9 cellular contexts compared by ENCODE assay signal in genomic region chr19:12885749-12886706, GRCh38. TPM values are rescaled to one million over a fixed set of nuclear protein-coding genes. Genes with fewer than 3 reads are reported as not detected.
DNase-seq lines count a peak whose midpoint lies in the region; ATAC-seq and TF ChIP-seq lines count a peak whose summit lies in the region.
"Had no signal": no experiment of that assay in that cellular context is flagged by ENCODE, and none has a peak within 500 bp of the region (broad histone marks: within the 10 kb centered on the region; RNA-seq: fewer than 3 reads in every experiment).

No MANE protein-coding gene starts in this region.

- H3K4me3 Mint-ChIP-seq in activated T-cell treated with anti-CD3 and anti-CD28 coated beads, Interleukin-2, amount 50 U/mL, for 24 hours, result peak overlapping the region; percentile 52
- H3K4me3 Mint-ChIP-seq in activated T-helper 1 cell treated with anti-CD3 and anti-CD28 coated beads, Interleukin-12 subunit alpha, Interleukin-12 subunit beta, Interleukin-2, Interleukin-4 antibody, amounts not matched to agents 30 ng/mL and 10 ng/mL and 1 ng/mL, durations not matched to agents 14 hours and 24 hours and 36 hours, result peak overlapping the region; percentile 69
- H3K4me3 Mint-ChIP-seq in immature natural killer cell, result peak overlapping the region; percentile 61 to 80 (median 65)

- TF ChIP-seq CTCF in tibial artery (IDR thresholded peaks at IDR 0.05), result no peak

- no peaks in the 10 kb centered on the region for H3K27me3 Mint-ChIP-seq in activated T-cell treated with anti-CD3 and anti-CD28 coated beads, Interleukin-2, amount 50 U/mL, for 24 hours
- no peaks in the 10 kb centered on the region for H3K27me3 Mint-ChIP-seq in activated T-helper 1 cell treated with anti-CD3 and anti-CD28 coated beads, Interleukin-12 subunit alpha, Interleukin-12 subunit beta, Interleukin-2, Interleukin-4 antibody, amounts not matched to agents 30 ng/mL and 10 ng/mL and 1 ng/mL, durations not matched to agents 14 hours and 24 hours and 36 hours (ENCODE audit: insufficient read depth)
- peaks cover 7 to 13% (median 8%) of the 10 kb centered on the region in 3 donors for H3K27me3 Mint-ChIP-seq in immature natural killer cell (ENCODE audit: low read depth in 3 of 3)

- intact Hi-C loops in activated T-helper 1 cell treated with anti-CD3 and anti-CD28 coated beads, Interleukin-12 subunit alpha, Interleukin-12 subunit beta, Interleukin-2, Interleukin-4 antibody, amounts not matched to agents 30 ng/mL and 10 ng/mL and 1 ng/mL, durations not matched to agents 14 hours and 24 hours and 36 hours (cut with micrococcal nuclease), result loop anchor here (1.0 kb wide), 2 partner anchors 52 to 79 kb away; partner anchors contain the start of gene CALR
- intact Hi-C loops in tibial artery (cut with DNase I; ENCODE audit: low total_unique reads), result loop anchor here (5.0 to 10.0 kb wide), 2 partner anchors 59 to 81 kb away; partner anchors contain the start of genes DAND5 and RAD23A

- no peak overlapping the region for H3K27ac Mint-ChIP-seq in activated T-cell treated with anti-CD3 and anti-CD28 coated beads, Interleukin-2, amount 50 U/mL, for 24 hours
- peak overlapping the region; percentile 36 for H3K27ac Mint-ChIP-seq in activated T-helper 1 cell treated with anti-CD3 and anti-CD28 coated beads, Interleukin-12 subunit alpha, Interleukin-12 subunit beta, Interleukin-2, Interleukin-4 antibody, amounts not matched to agents 30 ng/mL and 10 ng/mL and 1 ng/mL, durations not matched to agents 14 hours and 24 hours and 36 hours
- H3K27ac Mint-ChIP-seq in immature natural killer cell, result peak overlapping the region in 1 of 6 donors; percentile 74

- H3K4me1 Mint-ChIP-seq in activated T-cell treated with anti-CD3 and anti-CD28 coated beads, Interleukin-2, amount 50 U/mL, for 24 hours (ENCODE audit: low read depth), result peaks cover 32% of the 10 kb centered on the region
- peaks cover 15% of the 10 kb centered on the region for H3K4me1 Mint-ChIP-seq in activated T-helper 1 cell treated with anti-CD3 and anti-CD28 coated beads, Interleukin-12 subunit alpha, Interleukin-12 subunit beta, Interleukin-2, Interleukin-4 antibody, amounts not matched to agents 30 ng/mL and 10 ng/mL and 1 ng/mL, durations not matched to agents 14 hours and 24 hours and 36 hours (ENCODE audit: low read depth)
- peaks cover 38% of the 10 kb centered on the region in 2 donors for H3K4me1 Mint-ChIP-seq in immature natural killer cell

- no peak for ATAC-seq in GM19324 (IDR thresholded peaks at IDR 0.05; ENCODE audit: low FRiP score, unreplicated experiment)

- DNase-seq in activated T-cell treated with anti-CD3 and anti-CD28 coated beads, Interleukin-2, amount 50 U/mL, for 24 hours, result no peak
- no peak for DNase-seq in activated T-cell treated with anti-CD3 and anti-CD28 coated beads, Interleukin-2, amount 50 U/mL, for 48 hours
- no peak for DNase-seq in activated T-helper 1 cell treated with anti-CD3 and anti-CD28 coated beads, Interleukin-12 subunit alpha, Interleukin-12 subunit beta, Interleukin-2, Interleukin-4 antibody, amounts not matched to agents 30 ng/mL and 10 ng/mL and 1 ng/mL, durations not matched to agents 14 hours and 24 hours and 36 hours (ENCODE audit: low spot score)
- DNase-seq in immature natural killer cell, result no peak
- no peak for DNase-seq in tibial artery
- DNase-seq in HK-2 (ENCODE audit: unreplicated experiment), result no peak
- no peak for DNase-seq in inferior parietal cortex (ENCODE audit: extremely low spot score)

- peaks cover 2% of the 10 kb centered on the region for H3K9me3 Mint-ChIP-seq in activated T-cell treated with anti-CD3 and anti-CD28 coated beads, Interleukin-2, amount 50 U/mL, for 24 hours
- no peaks in the 10 kb centered on the region for H3K9me3 Mint-ChIP-seq in activated T-helper 1 cell treated with anti-CD3 and anti-CD28 coated beads, Interleukin-12 subunit alpha, Interleukin-12 subunit beta, Interleukin-2, Interleukin-4 antibody, amounts not matched to agents 30 ng/mL and 10 ng/mL and 1 ng/mL, durations not matched to agents 14 hours and 24 hours and 36 hours
- peaks cover 0 to 2% (median 0%) of the 10 kb centered on the region in 6 donors for H3K9me3 Mint-ChIP-seq in immature natural killer cell

- peak overlapping the region; percentile 27 to 44 for H3K4me3 ChIP-seq in tibial artery

- peaks cover 0 to 27% (median 17%) of the 10 kb centered on the region in 4 donors for H3K4me1 ChIP-seq in tibial artery

- no peaks in the 10 kb centered on the region for H3K36me3 ChIP-seq in tibial artery

- peaks cover 0 to 13% (median 5%) of the 10 kb centered on the region in 3 donors for H3K9me3 ChIP-seq in tibial artery

- H3K27me3 ChIP-seq in tibial artery, result peaks cover 0 to 40% of the 10 kb centered on the region in 2 donors

- no peak overlapping the region for H3K27ac ChIP-seq in tibial artery

- H3K36me3 Mint-ChIP-seq in activated T-cell treated with anti-CD3 and anti-CD28 coated beads, Interleukin-2, amount 50 U/mL, for 24 hours (ENCODE audit: low read depth), result peaks cover 1% of the 10 kb centered on the region
- H3K36me3 Mint-ChIP-seq in activated T-helper 1 cell treated with anti-CD3 and anti-CD28 coated beads, Interleukin-12 subunit alpha, Interleukin-12 subunit beta, Interleukin-2, Interleukin-4 antibody, amounts not matched to agents 30 ng/mL and 10 ng/mL and 1 ng/mL, durations not matched to agents 14 hours and 24 hours and 36 hours (ENCODE audit: low read depth), result peaks cover 1% of the 10 kb centered on the region
- no peaks in the 10 kb centered on the region for H3K36me3 Mint-ChIP-seq in immature natural killer cell

RNA-seq across cellular contexts. Expression of gene KLF1, which starts 1.0 kb away (rescaled TPM):
- 0.80 and 1.3 TPM in 2 replicates for total RNA-seq in activated T-helper 1 cell treated with anti-CD3 and anti-CD28 coated beads, Interleukin-12 subunit alpha, Interleukin-12 subunit beta, Interleukin-2, Interleukin-4 antibody, amounts not matched to agents 30 ng/mL and 10 ng/mL and 1 ng/mL, durations not matched to agents 14 hours and 24 hours and 36 hours
- 1 to 10 TPM in 1 of 3 donors, under 1 TPM in 2; 0.15 to 1.8 (median 0.20) TPM for polyA plus RNA-seq in immature natural killer cell
- total RNA-seq: kidney epithelial cell had no signal

RNA-seq across cellular contexts. Expression of gene DNASE2, which starts 4.8 kb away (rescaled TPM):
- 22.9 and 23.7 TPM in 2 replicates for total RNA-seq in activated T-helper 1 cell treated with anti-CD3 and anti-CD28 coated beads, Interleukin-12 subunit alpha, Interleukin-12 subunit beta, Interleukin-2, Interleukin-4 antibody, amounts not matched to agents 30 ng/mL and 10 ng/mL and 1 ng/mL, durations not matched to agents 14 hours and 24 hours and 36 hours
- polyA plus RNA-seq in immature natural killer cell, result 100 to 1,000 TPM in 1 of 3 donors, 10 to 100 TPM in 2; 72.6 to 108 (median 83.5) TPM

RNA-seq across cellular contexts. Expression of gene GCDH, which starts 4.9 kb away (rescaled TPM):
- total RNA-seq in activated T-helper 1 cell treated with anti-CD3 and anti-CD28 coated beads, Interleukin-12 subunit alpha, Interleukin-12 subunit beta, Interleukin-2, Interleukin-4 antibody, amounts not matched to agents 30 ng/mL and 10 ng/mL and 1 ng/mL, durations not matched to agents 14 hours and 24 hours and 36 hours, result 65.9 and 68.8 TPM in 2 replicates
- 10 to 100 TPM; 17.0 to 21.6 (median 18.4) TPM for polyA plus RNA-seq in immature natural killer cell

RNA-seq across cellular contexts. Expression of gene SYCE2, which starts 33.1 kb away (rescaled TPM):
- total RNA-seq in activated T-helper 1 cell treated with anti-CD3 and anti-CD28 coated beads, Interleukin-12 subunit alpha, Interleukin-12 subunit beta, Interleukin-2, Interleukin-4 antibody, amounts not matched to agents 30 ng/mL and 10 ng/mL and 1 ng/mL, durations not matched to agents 14 hours and 24 hours and 36 hours, result 1.9 and 4.1 TPM in 2 replicates
- under 1 TPM in 1 of 3 donors, not detected in 2; 0.20 TPM for polyA plus RNA-seq in immature natural killer cell

RNA-seq across cellular contexts. Expression of gene FARSA, which starts 47.5 kb away (rescaled TPM):
- 217 and 220 TPM in 2 replicates for total RNA-seq in activated T-helper 1 cell treated with anti-CD3 and anti-CD28 coated beads, Interleukin-12 subunit alpha, Interleukin-12 subunit beta, Interleukin-2, Interleukin-4 antibody, amounts not matched to agents 30 ng/mL and 10 ng/mL and 1 ng/mL, durations not matched to agents 14 hours and 24 hours and 36 hours
- 10 to 100 TPM; 57.2 to 82.0 (median 71.1) TPM for polyA plus RNA-seq in immature natural killer cell
